In genomic region chr18:32470713-32471633, GRCh38 we compare ENCODE assay signal across 1 cellular context.
A peak's percentile ranks its signal among the peaks of the same experiment; 100 is the strongest.
TF ChIP-seq lines count a peak whose summit lies in the region.

Gene GAREM1, minus strand, starts transcription at chr18:32470882. Its CDS starts 454 bp downstream, at chr18:32470428.

TF ChIP-seq in HepG2, 621 proteins besides CTCF, POLR2A, EP300 and RAD21 (continued from another document and continues in another):
- TF ChIP-seq TRIM24 (CRISPR knock-in tag; IDR thresholded peaks at IDR 0.05): no peak
- peak; percentile 43; the same call in 1 of the 2 replicates for TF ChIP-seq ZNF501 (CRISPR knock-in tag; IDR thresholded peaks at IDR 0.05)
- TF ChIP-seq ZNF264 (CRISPR knock-in tag; IDR thresholded peaks at IDR 0.05): no peak
- no peak for TF ChIP-seq ZNF562 (CRISPR knock-in tag; IDR thresholded peaks at IDR 0.05; ENCODE audit: borderline replicate concordance)
- TF ChIP-seq HBP1 (CRISPR knock-in tag; IDR thresholded peaks at IDR 0.05; ENCODE audit: low read depth): no peak
- peak; percentile 41; the same call in 1 of the 2 replicates for TF ChIP-seq ZNF619 (CRISPR knock-in tag; IDR thresholded peaks at IDR 0.05)
- no peak for TF ChIP-seq KLF9 (CRISPR knock-in tag; IDR thresholded peaks at IDR 0.05; ENCODE audit: low read depth)
- TF ChIP-seq CERS6 (CRISPR knock-in tag; IDR thresholded peaks at IDR 0.05): no peak
- TF ChIP-seq ZKSCAN1 (IDR thresholded peaks at IDR 0.05; ENCODE audit: low read length): no peak
- TF ChIP-seq KDM6A (CRISPR knock-in tag; IDR thresholded peaks at IDR 0.05; ENCODE audit: low read depth): no peak
- peak; percentile 61; the same call in 1 of the 2 replicates for TF ChIP-seq ERF (CRISPR knock-in tag; IDR thresholded peaks at IDR 0.05)
- no peak for TF ChIP-seq PAXIP1 (CRISPR knock-in tag; conservative IDR thresholded peaks at IDR 0.05)
- TF ChIP-seq FUBP1 (CRISPR knock-in tag; IDR thresholded peaks at IDR 0.05; ENCODE audit: borderline replicate concordance): no peak
- TF ChIP-seq MEF2D (CRISPR knock-in tag; IDR thresholded peaks at IDR 0.05): 0 out of 2 replicates have a peak, but pooled peaks have one; percentile 26
- no peak; the same call in 1 of the 2 replicates for TF ChIP-seq PHF21A (CRISPR knock-in tag; IDR thresholded peaks at IDR 0.05)
- peak; percentile 58 for TF ChIP-seq GABPB1 (CRISPR knock-in tag; IDR thresholded peaks at IDR 0.05)
- peak; percentile 10; the same call in 1 of the 2 replicates for TF ChIP-seq HOXA3 (CRISPR knock-in tag; IDR thresholded peaks at IDR 0.05)
- TF ChIP-seq ZBTB49 (CRISPR knock-in tag; IDR thresholded peaks at IDR 0.05; ENCODE audit: borderline replicate concordance): no peak
- no peak for TF ChIP-seq CBX5 (CRISPR knock-in tag; IDR thresholded peaks at IDR 0.05; ENCODE audit: borderline replicate concordance)
- peak; percentile 34; the same call in 1 of the 2 replicates for TF ChIP-seq ZFP82 (CRISPR knock-in tag; IDR thresholded peaks at IDR 0.05; ENCODE audit: borderline replicate concordance)
- TF ChIP-seq ZNF431 (CRISPR knock-in tag; IDR thresholded peaks at IDR 0.05; ENCODE audit: borderline replicate concordance, low read depth): no peak
- TF ChIP-seq KAT8 (CRISPR knock-in tag; IDR thresholded peaks at IDR 0.05): no peak
- no peak for TF ChIP-seq GPBP1L1 (CRISPR knock-in tag; IDR thresholded peaks at IDR 0.05)
- TF ChIP-seq GABPA (IDR thresholded peaks at IDR 0.05; ENCODE audit: low read depth, low read length): no peak
- TF ChIP-seq GABPA (CRISPR knock-in tag; IDR thresholded peaks at IDR 0.05; ENCODE audit: low read depth): no peak
- no peak for TF ChIP-seq PRDM10 (CRISPR knock-in tag; IDR thresholded peaks at IDR 0.05; ENCODE audit: low read depth)
- TF ChIP-seq FOSL2 (CRISPR knock-in tag; IDR thresholded peaks at IDR 0.05): peak; percentile 66; the same call in 1 of the 2 replicates
- TF ChIP-seq SMAD3 (CRISPR knock-in tag; IDR thresholded peaks at IDR 0.05): no peak
- peak; percentile 82 for TF ChIP-seq KDM2A (CRISPR knock-in tag; IDR thresholded peaks at IDR 0.05; ENCODE audit: borderline replicate concordance, low read depth)
- no peak for TF ChIP-seq TBP (CRISPR knock-in tag; IDR thresholded peaks at IDR 0.05)
- TF ChIP-seq AHDC1 (CRISPR knock-in tag; IDR thresholded peaks at IDR 0.05; ENCODE audit: borderline replicate concordance): no peak
- TF ChIP-seq HHEX (CRISPR knock-in tag; IDR thresholded peaks at IDR 0.05): no peak
- no peak; the same call in 1 of the 2 replicates for TF ChIP-seq ZNF766 (CRISPR knock-in tag; IDR thresholded peaks at IDR 0.05; ENCODE audit: borderline replicate concordance)
- TF ChIP-seq GTF3A (CRISPR knock-in tag; conservative IDR thresholded peaks at IDR 0.05): no peak
- TF ChIP-seq ZNF33B (CRISPR knock-in tag; IDR thresholded peaks at IDR 0.05): peak; percentile 75; the same call in 1 of the 2 replicates
- TF ChIP-seq HNRNPLL (IDR thresholded peaks at IDR 0.05; ENCODE audit: low read depth, low read length, poor library complexity, severe bottlenecking): peak; percentile 88
- no peak for TF ChIP-seq MED13 (CRISPR knock-in tag; IDR thresholded peaks at IDR 0.05)
